ENCODE assay signal across 21 cellular contexts in the genomic region with DNA sequence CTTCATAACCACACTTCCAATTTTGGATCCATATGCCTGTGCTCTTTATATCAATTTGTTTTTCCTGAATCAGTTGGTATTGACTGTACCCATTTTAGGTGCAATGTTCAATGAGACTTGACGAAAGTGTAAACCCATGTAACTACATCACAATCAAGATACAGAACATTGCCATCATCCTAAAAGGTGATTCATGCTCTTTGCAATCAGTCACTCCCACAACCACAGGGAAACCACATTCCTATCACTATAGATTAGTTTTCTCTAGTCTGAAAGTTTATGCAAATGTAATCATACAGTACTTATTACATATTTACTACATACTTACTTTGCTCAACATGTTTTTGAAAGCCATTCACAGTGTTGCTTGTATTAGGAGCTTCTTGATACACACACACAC.
A peak's percentile ranks its signal among the peaks of the same experiment; 100 is the strongest.
DNase-seq lines count a peak whose midpoint lies in the region; ATAC-seq and TF ChIP-seq lines count a peak whose summit lies in the region.
"Had no signal": no experiment of that assay in that cellular context is flagged by ENCODE, and none has a peak within 500 bp of the region (broad histone marks: within the 10 kb centered on the region; RNA-seq: fewer than 3 reads in every experiment).

No MANE protein-coding gene starts in this region.

- ATAC-seq in activated CD8-positive, alpha-beta T cell treated with anti-CD3 and anti-CD28 coated beads for 36 hours, result peak; percentile 39
- no peak for ATAC-seq in activated CD8-positive, alpha-beta T cell treated with anti-CD3 and anti-CD28 coated beads, Interleukin-2, amount 10 ng/mL, durations not matched to agents 7 days and 5 days
- ATAC-seq in IMR-90 (ENCODE audit: low read depth), result no peak
- peak; percentile 28 for ATAC-seq in stimulated activated naive CD8-positive, alpha-beta T cell treated with anti-CD3 and anti-CD28 coated beads, Interleukin-15, Interleukin-2, amounts not matched to agents 100 U/mL and 50 U/mL, for 24 hours
- ATAC-seq in HG02623 (IDR thresholded peaks at IDR 0.05; ENCODE audit: unreplicated experiment), result no peak
- ATAC-seq: Panc1 had no signal

- no TSS peak for BruUV-seq in IMR-90 (replicated peaks; lab: Mats Ljungman, UMichigan)

- no peak for TF ChIP-seq CTCF in activated CD8-positive, alpha-beta T cell treated with anti-CD3 and anti-CD28 coated beads for 36 hours (IDR thresholded peaks at IDR 0.05)
- no peak for TF ChIP-seq CTCF in IMR-90 (conservative IDR thresholded peaks at IDR 0.05; ENCODE audit: low read depth, low read length)

- H3K27me3 Mint-ChIP-seq in activated CD8-positive, alpha-beta T cell treated with anti-CD3 and anti-CD28 coated beads for 36 hours, result no peaks in the 10 kb centered on the region
- H3K27me3 Mint-ChIP-seq in activated CD8-positive, alpha-beta T cell treated with anti-CD3 and anti-CD28 coated beads, Interleukin-2, amount 10 ng/mL, durations not matched to agents 7 days and 5 days (ENCODE audit: low read depth), result peaks cover 4% of the 10 kb centered on the region
- H3K27me3 Mint-ChIP-seq: CD4-positive, CD25-positive, alpha-beta regulatory T cell had no signal

- DNase-seq in activated CD8-positive, alpha-beta T cell treated with anti-CD3 and anti-CD28 coated beads for 36 hours, result no peak
- DNase-seq in activated CD8-positive, alpha-beta T cell treated with anti-CD3 and anti-CD28 coated beads, Interleukin-2, amount 10 ng/mL, durations not matched to agents 7 days and 5 days, result no peak
- peak; percentile 8 for DNase-seq in IMR-90
- DNase-seq in amniotic epithelial cell (ENCODE audit: low read depth), result peak; percentile 42
- DNase-seq in stimulated activated naive CD8-positive, alpha-beta T cell treated with anti-CD3 and anti-CD28 coated beads, Interleukin-15, Interleukin-2, amounts not matched to agents 100 U/mL and 50 U/mL, for 24 hours, result no peak
- DNase-seq in iPS-NIHi11 (ENCODE audit: low spot score), result no peak
- DNase-seq: CD4-positive, CD25-positive, alpha-beta regulatory T cell; GOT3; HCEC 1CT; KG1; MG63; NCI-H1105 treated with DMSO at 0.1 percent for 48 hours; NCI-H146; NCI-H1930; NCI-H446 treated with DMSO at 0.1 percent for 48 hours; NCI-H526; SHP77 had no signal

- H3K4me1 Mint-ChIP-seq in activated CD8-positive, alpha-beta T cell treated with anti-CD3 and anti-CD28 coated beads for 36 hours (ENCODE audit: low read depth), result no peaks in the 10 kb centered on the region
- no peaks in the 10 kb centered on the region for H3K4me1 Mint-ChIP-seq in activated CD8-positive, alpha-beta T cell treated with anti-CD3 and anti-CD28 coated beads, Interleukin-2, amount 10 ng/mL, durations not matched to agents 7 days and 5 days (ENCODE audit: low read depth)
- H3K4me1 Mint-ChIP-seq: CD4-positive, CD25-positive, alpha-beta regulatory T cell had no signal

- in situ Hi-C loops in IMR-90 (cut with MboI; ENCODE audit: low sequenced_read_pairs), result no loop called here

- no peaks in the 10 kb centered on the region for H4K20me1 ChIP-seq in IMR-90 (ENCODE audit: insufficient read depth, low read length)
- H4K20me1 ChIP-seq: BLaER1 had no signal

- H3K18ac ChIP-seq in IMR-90 (ENCODE audit: low read depth, low read length), result no peak overlapping the region

- H2AK9ac ChIP-seq in IMR-90 (replicated peaks; ENCODE audit: low read depth, low read length, poor library complexity), result no peak overlapping the region

- no peak for TF ChIP-seq RAD21 in IMR-90 (IDR thresholded peaks at IDR 0.05; ENCODE audit: low read length)

- H3K36me3 ChIP-seq in IMR-90 (ENCODE audit: control insufficient read depth, insufficient read depth, low read length), result no peaks in the 10 kb centered on the region
- H3K36me3 ChIP-seq: BLaER1, MG63 had no signal

- dilution Hi-C loops in IMR-90 (cut with HindIII; ENCODE audit: low sequenced_read_pairs, unreplicated experiment), result no loop called here

- no peak overlapping the region for H2BK20ac ChIP-seq in IMR-90 (ENCODE audit: low read depth, low read length)

- no peaks in the 10 kb centered on the region for H3K27me3 ChIP-seq in IMR-90 (ENCODE audit: control insufficient read depth, insufficient read depth, low read length)
- H3K27me3 ChIP-seq: BLaER1, MG63 had no signal

- no peaks in the 10 kb centered on the region for H3K36me3 Mint-ChIP-seq in activated CD8-positive, alpha-beta T cell treated with anti-CD3 and anti-CD28 coated beads for 36 hours (ENCODE audit: low read depth)
- H3K36me3 Mint-ChIP-seq in activated CD8-positive, alpha-beta T cell treated with anti-CD3 and anti-CD28 coated beads, Interleukin-2, amount 10 ng/mL, durations not matched to agents 7 days and 5 days (ENCODE audit: low read depth), result no peaks in the 10 kb centered on the region
- H3K36me3 Mint-ChIP-seq: CD4-positive, CD25-positive, alpha-beta regulatory T cell had no signal

- H3K27ac Mint-ChIP-seq in activated CD8-positive, alpha-beta T cell treated with anti-CD3 and anti-CD28 coated beads for 36 hours, result no peak overlapping the region
- H3K27ac Mint-ChIP-seq in activated CD8-positive, alpha-beta T cell treated with anti-CD3 and anti-CD28 coated beads, Interleukin-2, amount 10 ng/mL, durations not matched to agents 7 days and 5 days, result no peak overlapping the region
- H3K27ac Mint-ChIP-seq: CD4-positive, CD25-positive, alpha-beta regulatory T cell had no signal

- CTCF ChIA-PET in activated CD8-positive, alpha-beta T cell treated with anti-CD3 and anti-CD28 coated beads for 36 hours (lab: Charles Lee), result no interaction called here
- CTCF ChIA-PET in activated CD8-positive, alpha-beta T cell treated with anti-CD3 and anti-CD28 coated beads, Interleukin-2, amount 10 ng/mL, durations not matched to agents 7 days and 5 days (lab: Charles Lee), result interaction anchor here (0.9 kb wide), 1 partner anchor 313 kb away, joined by 3 read pairs; no protein-coding TSS in a partner anchor
- CTCF ChIA-PET in IMR-90 (lab: Yijun Ruan, JAX), result no interaction called here

- H2BK5ac ChIP-seq in IMR-90 (ENCODE audit: low read depth, low read length, poor library complexity, severe bottlenecking), result no peak overlapping the region

- no peak overlapping the region for H3K4me3 Mint-ChIP-seq in activated CD8-positive, alpha-beta T cell treated with anti-CD3 and anti-CD28 coated beads for 36 hours
- no peak overlapping the region for H3K4me3 Mint-ChIP-seq in activated CD8-positive, alpha-beta T cell treated with anti-CD3 and anti-CD28 coated beads, Interleukin-2, amount 10 ng/mL, durations not matched to agents 7 days and 5 days
- H3K4me3 Mint-ChIP-seq: CD4-positive, CD25-positive, alpha-beta regulatory T cell had no signal

- intact Hi-C loops in activated CD8-positive, alpha-beta T cell treated with anti-CD3 and anti-CD28 coated beads for 36 hours (cut with micrococcal nuclease), result no loop called here
- intact Hi-C loops in IMR-90 (cut with micrococcal nuclease), result no loop called here

- no peak overlapping the region for H3K4me3 ChIP-seq in IMR-90 (ENCODE audit: insufficient read depth, low read depth, low read length)
- H3K4me3 ChIP-seq: BLaER1, MG63 had no signal

- H4K5ac ChIP-seq in IMR-90 (ENCODE audit: low read depth, low read length), result no peak overlapping the region

- no peak overlapping the region for H4K8ac ChIP-seq in IMR-90 (ENCODE audit: low read depth in 2 of 2, low read length in 2 of 2)

- no peak overlapping the region for H2BK120ac ChIP-seq in IMR-90 (ENCODE audit: low read depth, low read length)

- no peak overlapping the region for H3K4me2 ChIP-seq in IMR-90 (ENCODE audit: low read depth, low read length)
- H3K4me2 ChIP-seq: BLaER1 had no signal

- no peaks in the 10 kb centered on the region for H3K4me1 ChIP-seq in IMR-90 (ENCODE audit: control insufficient read depth, insufficient read depth, low read length)
- H3K4me1 ChIP-seq: BLaER1 had no signal

- H3K79me1 ChIP-seq in IMR-90 (ENCODE audit: low read depth in 1 of 2, low read length in 2 of 2), result no peaks in the 10 kb centered on the region

- H3K14ac ChIP-seq in IMR-90 (replicated peaks; ENCODE audit: low read depth, low read length), result no peak overlapping the region

- no peak for TF ChIP-seq POLR2A in IMR-90 (IDR thresholded peaks at IDR 0.05; ENCODE audit: low read depth, low read length)

- no peak overlapping the region for H4K91ac ChIP-seq in IMR-90 (ENCODE audit: insufficient read depth, low read depth, low read length)

- H3K9me1 ChIP-seq in IMR-90 (ENCODE audit: insufficient read depth, low read length), result no peaks in the 10 kb centered on the region

- H2AK5ac ChIP-seq in IMR-90 (ENCODE audit: low read depth, low read length), result no peak overlapping the region

- H3K4ac ChIP-seq in IMR-90 (ENCODE audit: low read depth, low read length), result no peak overlapping the region

- no peaks in the 10 kb centered on the region for H3K9me3 Mint-ChIP-seq in activated CD8-positive, alpha-beta T cell treated with anti-CD3 and anti-CD28 coated beads for 36 hours
- no peaks in the 10 kb centered on the region for H3K9me3 Mint-ChIP-seq in activated CD8-positive, alpha-beta T cell treated with anti-CD3 and anti-CD28 coated beads, Interleukin-2, amount 10 ng/mL, durations not matched to agents 7 days and 5 days (ENCODE audit: insufficient read depth)

- POLR2A ChIA-PET in activated CD8-positive, alpha-beta T cell treated with anti-CD3 and anti-CD28 coated beads for 36 hours (lab: Charles Lee), result interaction anchor here (0.7 kb wide), 1 partner anchor 21 kb away, joined by 4 read pairs; no protein-coding TSS in a partner anchor
- POLR2A ChIA-PET in activated CD8-positive, alpha-beta T cell treated with anti-CD3 and anti-CD28 coated beads, Interleukin-2, amount 10 ng/mL, durations not matched to agents 7 days and 5 days (lab: Charles Lee), result interaction anchor here (0.6 kb wide), 1 partner anchor 817 kb away, joined by 3 read pairs; no protein-coding TSS in a partner anchor
- POLR2A ChIA-PET in IMR-90 (lab: Charles Lee; ENCODE audit: unreplicated experiment), result no interaction called here

- no peak overlapping the region for H2BK15ac ChIP-seq in IMR-90 (ENCODE audit: low read depth, low read length)

- H2AFZ ChIP-seq in IMR-90 (replicated peaks; ENCODE audit: low read length, poor library complexity), result no peak overlapping the region

- no CpG with 5 or more reads among the region's 1 CpG for WGBS in IMR-90 (ENCODE audit: extremely low coverage in 2 of 2, insufficient read length in 1 of 2), 2 experiments

- H3K56ac ChIP-seq in IMR-90 (ENCODE audit: extremely low read depth, insufficient read depth, low read length), result no peak overlapping the region

- no peak overlapping the region for H3K9ac ChIP-seq in IMR-90 (ENCODE audit: low read depth, low read length)
- H3K9ac ChIP-seq: BLaER1 had no signal

- H3K27ac ChIP-seq in IMR-90 (ENCODE audit: insufficient read depth, low read length), result no peak overlapping the region
- H3K27ac ChIP-seq: BLaER1, RWPE1 had no signal

- peaks cover 3% of the 10 kb centered on the region for H3K9me3 ChIP-seq in IMR-90 (ENCODE audit: control insufficient read depth, insufficient read depth, low read length)
- H3K9me3 ChIP-seq: BLaER1, MG63 had no signal

- no peak overlapping the region for H3K23ac ChIP-seq in IMR-90 (ENCODE audit: low read depth, low read length)

TF ChIP-seq in IMR-90, 13 proteins besides CTCF, POLR2A, EP300 and RAD21:
- no peak for TF ChIP-seq RCOR1 (IDR thresholded peaks at IDR 0.05; ENCODE audit: insufficient replicate concordance, low read length)

Comparison
In these comparisons a context has a peak if more than half of its experiments do, and no peak if none do; other contexts are left out.
1. ATAC-seq: peak in activated CD8-positive, alpha-beta T cell treated with anti-CD3 and anti-CD28 coated beads for 36 hours (single experiment) and stimulated activated naive CD8-positive, alpha-beta T cell treated with anti-CD3 and anti-CD28 coated beads, Interleukin-15, Interleukin-2, amounts not matched to agents 100 U/mL and 50 U/mL, for 24 hours (single experiment); none in activated CD8-positive, alpha-beta T cell treated with anti-CD3 and anti-CD28 coated beads, Interleukin-2, amount 10 ng/mL, durations not matched to agents 7 days and 5 days (single experiment), IMR-90 (single experiment) and HG02623 (single experiment).
2. DNase-seq: peak in IMR-90 (single experiment) and amniotic epithelial cell (single experiment); none in activated CD8-positive, alpha-beta T cell treated with anti-CD3 and anti-CD28 coated beads for 36 hours (single experiment), activated CD8-positive, alpha-beta T cell treated with anti-CD3 and anti-CD28 coated beads, Interleukin-2, amount 10 ng/mL, durations not matched to agents 7 days and 5 days (single experiment), stimulated activated naive CD8-positive, alpha-beta T cell treated with anti-CD3 and anti-CD28 coated beads, Interleukin-15, Interleukin-2, amounts not matched to agents 100 U/mL and 50 U/mL, for 24 hours (single experiment) and iPS-NIHi11 (single experiment).